ENCODE assay signal across 9 cellular contexts in genomic region chr15:77569647-77570186, GRCh38.
A peak's percentile ranks its signal among the peaks of the same experiment; 100 is the strongest.
DNase-seq lines count a peak whose midpoint lies in the region; FAIRE-seq and TF ChIP-seq lines count a peak whose summit lies in the region.
"Had no signal": no experiment of that assay in that cellular context is flagged by ENCODE, and none has a peak within 500 bp of the region (broad histone marks: within the 10 kb centered on the region; RNA-seq: fewer than 3 reads in every experiment).

No MANE protein-coding gene starts in this region.

- H3K79me1 ChIP-seq in H1 (ENCODE audit: low read depth, low read length), result no peaks in the 10 kb centered on the region

- H3K4me3 Mint-ChIP-seq in neural crest cell, result peak overlapping the region; percentile 73

- H3K36me3 ChIP-seq in BLaER1 treated with 17β-estradiol and CSF1 and Interleukin-3, amounts not matched to agents 10 nM and 100 nM, result no peaks in the 10 kb centered on the region
- no peaks in the 10 kb centered on the region for H3K36me3 ChIP-seq in H1 (ENCODE audit: control insufficient read depth in 2 of 4, insufficient read depth in 4 of 4, low read length in 3 of 4)
- no peaks in the 10 kb centered on the region for H3K36me3 ChIP-seq in A673 (ENCODE audit: insufficient read depth, low read length, poor library complexity, severe bottlenecking)
- H3K36me3 ChIP-seq in esophagus squamous epithelium, result no peaks in the 10 kb centered on the region

- no peak overlapping the region for H3K14ac ChIP-seq in H1 (ENCODE audit: insufficient read length)

- 90% methylated on average over 7 of the region's 7 CpGs; no CpG with 5 or more reads in 1 of the 2 experiments for WGBS in H1 (ENCODE audit: extremely low coverage in 1 of 2, insufficient coverage in 1 of 2, insufficient read length in 1 of 2, insufficient replicate concordance in 2 of 2, low coverage in 1 of 2, low lambda C conversion rate in 2 of 2, missing lambda C conversion rate in 1 of 2), 2 experiments
- WGBS in esophagus squamous epithelium, 2 donors, result 10 to 34% methylated on average over 5 to 6 of the region's 7 CpGs

- no TSS peak for BruUV-seq in A673 (replicated peaks; lab: Mats Ljungman, UMichigan)

- H3K4me2 ChIP-seq in BLaER1 treated with 17β-estradiol and CSF1 and Interleukin-3, amounts not matched to agents 10 nM and 100 nM, result peak overlapping the region in 10 of 11 experiments; percentile 7 to 51 (median 34); a peak in 12 of 22 replicates
- no peak overlapping the region for H3K4me2 ChIP-seq in H1 (ENCODE audit: insufficient read depth in 1 of 2, low read depth in 2 of 2, low read length in 2 of 2)

- no peak overlapping the region for H3K56ac ChIP-seq in H1 (replicated peaks; ENCODE audit: insufficient read length, low read depth, low read length)

- no peak for TF ChIP-seq EP300 in H1 (IDR thresholded peaks at IDR 0.05; ENCODE audit: borderline replicate concordance in 1 of 2, low read depth in 2 of 2, low read length in 2 of 2)

- H2BK12ac ChIP-seq in H1 (ENCODE audit: low read depth, low read length), result no peak overlapping the region

- no peak for FAIRE-seq in H1 (lab: Jason Lieb, UNC)

- no peaks in the 10 kb centered on the region for H4K20me1 ChIP-seq in BLaER1 treated with 17β-estradiol and CSF1 and Interleukin-3, amounts not matched to agents 10 nM and 100 nM
- H4K20me1 ChIP-seq in H1 (replicated peaks in 1 of 2; ENCODE audit: control insufficient read depth in 1 of 2, insufficient read depth in 2 of 2, low read length in 2 of 2), result no peaks in the 10 kb centered on the region

- no peak overlapping the region for H4K5ac ChIP-seq in H1 (ENCODE audit: insufficient read length, low read depth, low read length)

- intact Hi-C loops in A673 (cut with micrococcal nuclease; ENCODE audit: unreplicated experiment), result no loop called here
- intact Hi-C loops in esophagus squamous epithelium (cut with DNase I), result no loop called here

- no peaks in the 10 kb centered on the region for H3K36me3 Mint-ChIP-seq in neural crest cell (ENCODE audit: low read depth)

- H3K23me2 ChIP-seq in H1 (ENCODE audit: low read depth, low read length), result peaks cover under 1% of the 10 kb centered on the region; the same call in 1 of the 2 replicates

- no peak overlapping the region for H2BK15ac ChIP-seq in H1 (ENCODE audit: low read length)

- H3K9ac ChIP-seq in BLaER1 treated with 17β-estradiol and CSF1 and Interleukin-3, amounts not matched to agents 10 nM and 100 nM, result peak overlapping the region in 4 of 11 experiments; percentile 16 to 35 (median 26); a peak in 4 of 22 replicates
- H3K9ac ChIP-seq in H1 (replicated peaks in 1 of 4; ENCODE audit: extremely low read depth in 1 of 4, low read depth in 3 of 4, low read length in 3 of 4), result no peak overlapping the region

- no peaks in the 10 kb centered on the region for H3K27me3 ChIP-seq in BLaER1 treated with 17β-estradiol and CSF1 and Interleukin-3, amounts not matched to agents 10 nM and 100 nM
- no peaks in the 10 kb centered on the region for H3K27me3 ChIP-seq in H1 (replicated peaks in 1 of 4; ENCODE audit: control insufficient read depth in 3 of 4, extremely low read depth in 1 of 4, insufficient read depth in 3 of 4, low read length in 3 of 4)
- H3K27me3 ChIP-seq in A673 (replicated peaks; ENCODE audit: insufficient read depth, low read depth, low read length, poor library complexity), result no peaks in the 10 kb centered on the region
- H3K27me3 ChIP-seq in esophagus squamous epithelium, result no peaks in the 10 kb centered on the region

- CTCF ChIA-PET in H1 (lab: Charles Lee; ENCODE audit: partially characterized antibody) (interaction anchor here (1.5 to 11.7 kb wide), 9 partner anchors 13 to 251 kb away, joined by 4 to 74 read pairs (median 7); partner anchors contain the start of gene LINGO1), A673 (lab: Charles Lee) (no interaction called here)

- no peak overlapping the region for H2BK120ac ChIP-seq in H1 (replicated peaks; ENCODE audit: low read depth, low read length)

- peak overlapping the region; percentile 48 for H3K27ac Mint-ChIP-seq in neural crest cell (ENCODE audit: unreplicated experiment)

- TF ChIP-seq CTCF in H1 (IDR thresholded peaks at IDR 0.05; ENCODE audit: control extremely low read depth in 1 of 3, insufficient read depth in 1 of 3, low read depth in 1 of 3, low read length in 3 of 3) (no peak), neural crest cell (conservative IDR thresholded peaks at IDR 0.05) (no peak), A673 (conservative IDR thresholded peaks at IDR 0.05; ENCODE audit: low read depth, low read length) (no peak), esophagus squamous epithelium (IDR thresholded peaks at IDR 0.05) (no peak)

- no peak overlapping the region for H2BK20ac ChIP-seq in H1 (ENCODE audit: low read length)

- H3K4me3 ChIP-seq in BLaER1 treated with 17β-estradiol and CSF1 and Interleukin-3, amounts not matched to agents 10 nM and 100 nM, result no peak overlapping the region
- H3K4me3 ChIP-seq in H1 (ENCODE audit: extremely low read depth in 1 of 4, insufficient read depth in 2 of 4, low read depth in 3 of 4, low read length in 4 of 4), result no peak overlapping the region
- no peak overlapping the region for H3K4me3 ChIP-seq in A673 (ENCODE audit: low read depth, low read length, poor library complexity, severe bottlenecking)
- H3K4me3 ChIP-seq in esophagus squamous epithelium, result peak overlapping the region in 2 of 4 donors; percentile 4 to 45

- H3K4ac ChIP-seq in H1 (replicated peaks; ENCODE audit: insufficient read length, low read depth, low read length), result no peak overlapping the region

- no peak overlapping the region for H3K23ac ChIP-seq in H1 (ENCODE audit: insufficient read length)

- no peaks in the 10 kb centered on the region for H3K9me3 ChIP-seq in BLaER1 treated with 17β-estradiol and CSF1 and Interleukin-3, amounts not matched to agents 10 nM and 100 nM (replicated peaks in 1 of 11)
- H3K9me3 ChIP-seq in H1 (ENCODE audit: insufficient read depth in 2 of 2, low read depth in 1 of 2, low read length in 1 of 2), result no peaks in the 10 kb centered on the region
- H3K9me3 ChIP-seq in A673 (ENCODE audit: low read depth, low read length, poor library complexity, severe bottlenecking), result no peaks in the 10 kb centered on the region
- no peaks in the 10 kb centered on the region for H3K9me3 ChIP-seq in esophagus squamous epithelium

- TF ChIP-seq POLR2A in H1 (IDR thresholded peaks at IDR 0.05; ENCODE audit: control extremely low read depth in 1 of 2, low read depth in 2 of 2, low read length in 2 of 2), result no peak
- no peak for TF ChIP-seq POLR2A in esophagus squamous epithelium (IDR thresholded peaks at IDR 0.05)

- H3K4me1 ChIP-seq in BLaER1 treated with 17β-estradiol and CSF1 and Interleukin-3, amounts not matched to agents 10 nM and 100 nM, result peaks cover 4 to 50% (median 34%) of the 10 kb centered on the region in 10 experiments; a peak in 19 of 20 replicates
- H3K4me1 ChIP-seq in H1 (replicated peaks in 1 of 4; ENCODE audit: control insufficient read depth in 3 of 4, insufficient read depth in 4 of 4, low read length in 3 of 4), result peaks cover 0 to 17% (median 11%) of the 10 kb centered on the region in 4 experiments; a peak in 6 of 7 replicates
- H3K4me1 ChIP-seq in A673 (ENCODE audit: insufficient read depth, low read length, poor library complexity, severe bottlenecking), result peaks cover 9% of the 10 kb centered on the region
- peaks cover 5 to 16% (median 9%) of the 10 kb centered on the region in 3 donors for H3K4me1 ChIP-seq in esophagus squamous epithelium

- H3K9me3 Mint-ChIP-seq in neural crest cell, result no peaks in the 10 kb centered on the region

- TF ChIP-seq RAD21 in H1 (IDR thresholded peaks at IDR 0.05 in 1 of 2, conservative IDR thresholded peaks at IDR 0.05 in 1 of 2; ENCODE audit: low read depth in 2 of 2, low read length in 2 of 2), result no peak

- H3K18ac ChIP-seq in H1 (ENCODE audit: extremely low read depth, low read length), result no peak overlapping the region

- no peak overlapping the region for H2AK5ac ChIP-seq in H1 (ENCODE audit: low read depth, low read length)

- DNase-seq in NCI-H82 treated with DMSO at 0.1 percent for 48 hours (lab: John Stamatoyannopoulos, UW; ENCODE audit: unreplicated experiment) (peak; percentile 74), H1 (ENCODE audit: low read depth in 1 of 2, low spot score in 2 of 2) (no peak), neural crest cell (ENCODE audit: low read depth, low spot score) (no peak), A673 (ENCODE audit: low spot score) (no peak), NCI-H1436 (lab: John Stamatoyannopoulos, UW) (no peak), esophagus squamous epithelium (lab: John Stamatoyannopoulos, UW) (no peak), NCI-H1048 (lab: John Stamatoyannopoulos, UW) (no peak)

- peaks cover 53% of the 10 kb centered on the region for H3K4me1 Mint-ChIP-seq in neural crest cell

- H2AFZ ChIP-seq in H1 (ENCODE audit: low read length), result peak overlapping the region; percentile 59; the same call in 1 of the 2 replicates

- H3K27ac ChIP-seq in BLaER1 treated with 17β-estradiol and CSF1 and Interleukin-3, amounts not matched to agents 10 nM and 100 nM, result peak overlapping the region in 3 of 11 experiments; percentile 7 to 34 (median 17); a peak in 2 of 22 replicates
- no peak overlapping the region for H3K27ac ChIP-seq in H1 (ENCODE audit: low read depth, low read length)
- H3K27ac ChIP-seq in A673 (ENCODE audit: low read depth, low read length, poor library complexity, severe bottlenecking), result no peak overlapping the region
- no peak overlapping the region for H3K27ac ChIP-seq in esophagus squamous epithelium
- H3K27ac ChIP-seq: C4-2B had no signal

- POLR2A ChIA-PET in H1 (lab: Charles Lee; ENCODE audit: partially characterized antibody), result interaction anchor here (1.1 kb wide), 1 partner anchor 9 kb away, joined by 4 read pairs; no protein-coding TSS in a partner anchor
- POLR2A ChIA-PET in A673 (lab: Charles Lee; ENCODE audit: low non-redundant PET), result no interaction called here

- H3K79me2 ChIP-seq in H1 (ENCODE audit: control insufficient read depth in 1 of 2, insufficient read depth in 2 of 2, low read length in 2 of 2), result no peaks in the 10 kb centered on the region

- no peak overlapping the region for H4K91ac ChIP-seq in H1 (replicated peaks; ENCODE audit: insufficient read length, low read length)

- peaks cover 5% of the 10 kb centered on the region for H3K27me3 Mint-ChIP-seq in neural crest cell (ENCODE audit: low read depth)

- H2BK5ac ChIP-seq in H1 (ENCODE audit: low read depth, low read length), result no peak overlapping the region; the same call in 1 of the 2 replicates

- peak overlapping the region; percentile 54; the same call in 1 of the 2 replicates for H4K8ac ChIP-seq in H1 (ENCODE audit: extremely low read depth, insufficient read depth, low read length)

TF ChIP-seq in H1, 55 proteins besides CTCF, POLR2A, EP300 and RAD21:
- TF ChIP-seq KDM4A (IDR thresholded peaks at IDR 0.05; ENCODE audit: low read depth, low read length, severe bottlenecking) (no peak), ASH2L (IDR thresholded peaks at IDR 0.05; ENCODE audit: low read length) (no peak)
TF ChIP-seq in H1: peak in this region for 0.

Comparison
In these comparisons a context has a peak if more than half of its experiments do, and no peak if none do; other contexts are left out.
1. H3K4me2 ChIP-seq: peak in BLaER1 treated with 17β-estradiol and CSF1 and Interleukin-3, amounts not matched to agents 10 nM and 100 nM (10 of 11); none in H1 (0 of 2).